ENCODE assay signal across 19 cellular contexts in the genomic region with DNA sequence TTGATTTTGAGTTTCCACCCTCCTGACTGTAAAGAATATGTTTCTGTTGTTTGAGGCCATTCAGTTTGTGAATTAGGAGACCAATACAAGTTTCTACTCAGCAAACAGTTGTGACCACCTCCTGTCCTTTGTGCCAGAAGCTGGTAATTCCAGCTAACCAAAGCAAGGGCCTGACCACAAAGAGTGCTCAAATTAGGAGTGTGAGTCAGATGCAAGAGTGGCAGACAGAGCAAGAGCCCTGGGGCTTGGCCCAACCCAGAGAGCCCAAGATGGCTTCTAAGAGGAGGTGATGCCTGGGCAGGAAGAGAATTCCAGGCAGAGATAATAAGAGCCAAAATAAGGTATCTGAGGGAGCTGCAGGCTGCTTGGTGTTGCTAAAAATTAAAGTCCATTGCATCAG.
A peak's percentile ranks its signal among the peaks of the same experiment; 100 is the strongest.
DNase-seq lines count a peak whose midpoint lies in the region; ATAC-seq and TF ChIP-seq lines count a peak whose summit lies in the region.
"Had no signal": no experiment of that assay in that cellular context is flagged by ENCODE, and none has a peak within 500 bp of the region (broad histone marks: within the 10 kb centered on the region; RNA-seq: fewer than 3 reads in every experiment).

No MANE protein-coding gene starts in this region.

- H3K36me3 Mint-ChIP-seq in neural progenitor cell, result no peaks in the 10 kb centered on the region
- no peaks in the 10 kb centered on the region for H3K36me3 Mint-ChIP-seq in Calu3 (ENCODE audit: insufficient read depth, unreplicated experiment)

- H3K27ac Mint-ChIP-seq in neural progenitor cell (peak overlapping the region; percentile 65), Calu3 (ENCODE audit: unreplicated experiment) (no peak overlapping the region)
- H3K27ac Mint-ChIP-seq: CD4-positive, alpha-beta T cell; GM23338 had no signal

- TF ChIP-seq POLR2A in thyroid gland (IDR thresholded peaks at IDR 0.05), result no peak

- peak overlapping the region; percentile 41 for H3K4me3 Mint-ChIP-seq in neural progenitor cell
- H3K4me3 Mint-ChIP-seq in Calu3 (ENCODE audit: low read depth, unreplicated experiment), result no peak overlapping the region
- H3K4me3 Mint-ChIP-seq: CD4-positive, alpha-beta T cell; GM23338 had no signal

- no peak overlapping the region for H3K4me3 ChIP-seq in MG63
- no peak overlapping the region for H3K4me3 ChIP-seq in mammary epithelial cell (replicated peaks in 1 of 3; ENCODE audit: insufficient read depth in 1 of 3, low read depth in 2 of 3, low read length in 3 of 3)
- H3K4me3 ChIP-seq in neural progenitor cell, result no peak overlapping the region
- no peak overlapping the region for H3K4me3 ChIP-seq in thyroid gland (replicated peaks in 1 of 3)
- H3K4me3 ChIP-seq: A549, GM23338, PC-9 had no signal

- DNase-seq in EH (ENCODE audit: low read depth) (peak; percentile 22), MG63 (peak; percentile 3), mammary epithelial cell (peak; percentile 21), neural progenitor cell (ENCODE audit: low spot score) (no peak), left lobe of liver (ENCODE audit: low spot score) (no peak), Calu3 (no peak), thyroid gland (no peak), UCSD-AML1 (lab: John Stamatoyannopoulos, UW; ENCODE audit: unreplicated experiment) (no peak)
- DNase-seq: Caco-2; CD4-positive, alpha-beta T cell; DMS153; EL; MV-4-11; NCI-H1694 treated with DMSO at 0.1 percent for 48 hours; NCI-H226; NCI-H524; PC-9 had no signal

- no peaks in the 10 kb centered on the region for H3K9me3 ChIP-seq in MG63
- no peaks in the 10 kb centered on the region for H3K9me3 ChIP-seq in mammary epithelial cell (replicated peaks; ENCODE audit: insufficient read depth, low read length)
- H3K9me3 ChIP-seq in neural progenitor cell (ENCODE audit: low read depth), result no peaks in the 10 kb centered on the region
- no peaks in the 10 kb centered on the region for H3K9me3 ChIP-seq in thyroid gland
- H3K9me3 ChIP-seq: Caco-2 had no signal

- peaks cover 51% of the 10 kb centered on the region for H3K4me1 Mint-ChIP-seq in neural progenitor cell
- no peaks in the 10 kb centered on the region for H3K4me1 Mint-ChIP-seq in Calu3 (ENCODE audit: low read depth, unreplicated experiment)

- H3K4me2 ChIP-seq in mammary epithelial cell (ENCODE audit: insufficient read depth, low read depth, low read length) (no peak overlapping the region), neural progenitor cell (peak overlapping the region; percentile 34)
- H3K4me2 ChIP-seq: A549, GM23338, PC-9 had no signal

- H3K9ac ChIP-seq in mammary epithelial cell (ENCODE audit: insufficient read depth, low read length), result no peak overlapping the region
- H3K9ac ChIP-seq in neural progenitor cell, result no peak overlapping the region

- no peak overlapping the region for H3K27ac ChIP-seq in mammary epithelial cell (ENCODE audit: insufficient read depth, low read depth, low read length)
- H3K27ac ChIP-seq in neural progenitor cell, result no peak overlapping the region
- no peak overlapping the region for H3K27ac ChIP-seq in thyroid gland
- H3K27ac ChIP-seq: A549, PC-9 had no signal

- H3K79me2 ChIP-seq in mammary epithelial cell (ENCODE audit: insufficient read depth, low read length), result no peaks in the 10 kb centered on the region
- no peaks in the 10 kb centered on the region for H3K79me2 ChIP-seq in neural progenitor cell (ENCODE audit: low read depth)

- dilution Hi-C loops in mammary epithelial cell (cut with HindIII; ENCODE audit: low sequenced_read_pairs), result no loop called here

- H3F3A ChIP-seq in neural progenitor cell (ENCODE audit: low read depth), result no peaks in the 10 kb centered on the region

- intact Hi-C loops in mammary epithelial cell (cut with micrococcal nuclease), result no loop called here
- intact Hi-C loops in Calu3 (cut with micrococcal nuclease; ENCODE audit: unreplicated experiment), result no loop called here
- intact Hi-C loops in thyroid gland (cut with DNase I), result no loop called here

- H3K36me3 ChIP-seq in MG63, result no peaks in the 10 kb centered on the region
- no peaks in the 10 kb centered on the region for H3K36me3 ChIP-seq in mammary epithelial cell (ENCODE audit: insufficient read depth, low read length)
- no peaks in the 10 kb centered on the region for H3K36me3 ChIP-seq in neural progenitor cell
- no peaks in the 10 kb centered on the region for H3K36me3 ChIP-seq in thyroid gland

- H4K20me1 ChIP-seq in mammary epithelial cell (ENCODE audit: insufficient read depth, low read length), result no peaks in the 10 kb centered on the region
- H4K20me1 ChIP-seq in neural progenitor cell (ENCODE audit: low read depth), result no peaks in the 10 kb centered on the region

- in situ Hi-C loops in mammary epithelial cell (cut with MboI; ENCODE audit: low sequenced_read_pairs in 2 of 2), result no loop called here

- H2AFZ ChIP-seq in mammary epithelial cell (ENCODE audit: low read depth, low read length) (no peak overlapping the region), neural progenitor cell (replicated peaks) (no peak overlapping the region)
- H2AFZ ChIP-seq: GM23338, PC-9 had no signal

- H3K9me3 Mint-ChIP-seq in neural progenitor cell (peaks cover 5% of the 10 kb centered on the region), Calu3 (ENCODE audit: low read depth, unreplicated experiment) (no peaks in the 10 kb centered on the region)
- H3K9me3 Mint-ChIP-seq: CD4-positive, alpha-beta T cell had no signal

- TF ChIP-seq CTCF in mammary epithelial cell (conservative IDR thresholded peaks at IDR 0.05 in 1 of 2, IDR thresholded peaks at IDR 0.05 in 1 of 2; ENCODE audit: extremely low read depth in 1 of 2, insufficient read depth in 1 of 2, low read depth in 1 of 2, low read length in 2 of 2) (no peak), neural progenitor cell (IDR thresholded peaks at IDR 0.05) (no peak), Calu3 (IDR thresholded peaks at IDR 0.05; ENCODE audit: unreplicated experiment) (no peak), thyroid gland (IDR thresholded peaks at IDR 0.05) (no peak)

- CTCF ChIA-PET in mammary epithelial cell (lab: Charles Lee; ENCODE audit: low non-redundant PET), result interaction anchor here (0.5 kb wide), 1 partner anchor 66 kb away, joined by 3 read pairs; no protein-coding TSS in a partner anchor
- CTCF ChIA-PET in Calu3 (lab: Charles Lee), result interaction anchor here (0.6 kb wide), 1 partner anchor 17 kb away, joined by 6 read pairs; no protein-coding TSS in a partner anchor

- no peaks in the 10 kb centered on the region for H3K27me3 ChIP-seq in MG63
- H3K27me3 ChIP-seq in mammary epithelial cell (ENCODE audit: insufficient read depth, low read length), result no peaks in the 10 kb centered on the region
- H3K27me3 ChIP-seq in neural progenitor cell, result no peaks in the 10 kb centered on the region
- H3K27me3 ChIP-seq in thyroid gland, result no peaks in the 10 kb centered on the region

- no peaks in the 10 kb centered on the region for H3K27me3 Mint-ChIP-seq in neural progenitor cell (ENCODE audit: insufficient read depth, low read depth)
- H3K27me3 Mint-ChIP-seq in Calu3 (ENCODE audit: unreplicated experiment), result peaks cover 20% of the 10 kb centered on the region

- H3K4me1 ChIP-seq in mammary epithelial cell (ENCODE audit: insufficient read depth, low read length), result no peaks in the 10 kb centered on the region
- H3K4me1 ChIP-seq in neural progenitor cell, result peaks cover 21% of the 10 kb centered on the region
- no peaks in the 10 kb centered on the region for H3K4me1 ChIP-seq in thyroid gland
- H3K4me1 ChIP-seq: A549, Caco-2 had no signal

- ATAC-seq in left lobe of liver, result no peak
- ATAC-seq: GM23338 had no signal

- no TSS peak for BruUV-seq in mammary epithelial cell (replicated peaks; lab: Mats Ljungman, UMichigan)
- no TSS peak for BruUV-seq in Calu3 (replicated peaks; lab: Mats Ljungman, UMichigan)

Comparison
In these comparisons a context has a peak if more than half of its experiments do, and no peak if none do; other contexts are left out.
1. DNase-seq: peak in EH (single experiment), MG63 (single experiment) and mammary epithelial cell (single experiment); none in neural progenitor cell (single experiment), left lobe of liver (single experiment), Calu3 (single experiment), thyroid gland (0 of 2) and UCSD-AML1 (single experiment).